In genomic region chr3:116863842-116864626, GRCh38 we compare ENCODE assay signal across 7 cellular contexts.
A peak's percentile ranks its signal among the peaks of the same experiment; 100 is the strongest.
DNase-seq lines count a peak whose midpoint lies in the region; ATAC-seq, FAIRE-seq and TF ChIP-seq lines count a peak whose summit lies in the region.

No MANE protein-coding gene starts in this region.

- no peak overlapping the region for H2BK20ac ChIP-seq in IMR-90 (ENCODE audit: low read depth, low read length)

- peak; percentile 66 for TF ChIP-seq CTCF in IMR-90 (conservative IDR thresholded peaks at IDR 0.05; ENCODE audit: low read depth, low read length)
- peak; percentile 50; the same call in 1 of the 2 replicates for TF ChIP-seq CTCF in PC-9 (conservative IDR thresholded peaks at IDR 0.05)
- TF ChIP-seq CTCF in pancreas (IDR thresholded peaks at IDR 0.05) = no peak

- no peaks in the 10 kb centered on the region for H3K79me2 ChIP-seq in PC-9 (ENCODE audit: low read depth)

- H3K9ac ChIP-seq in IMR-90 (ENCODE audit: low read depth, low read length) = peak overlapping the region; percentile 53; the same call in 1 of the 2 replicates

- no peak overlapping the region for H3K56ac ChIP-seq in IMR-90 (ENCODE audit: extremely low read depth, insufficient read depth, low read length)

- in situ Hi-C loops in IMR-90 (cut with MboI; ENCODE audit: low sequenced_read_pairs) = loop anchor here (25.0 kb wide), 1 partner anchor 848 kb away; no protein-coding TSS in a partner anchor

- dilution Hi-C loops in IMR-90 (cut with HindIII; ENCODE audit: low sequenced_read_pairs, unreplicated experiment) = no loop called here

- H3K27ac ChIP-seq in IMR-90 (ENCODE audit: insufficient read depth, low read length) = no peak overlapping the region
- no peak overlapping the region for H3K27ac ChIP-seq in PC-9
- H3K27ac ChIP-seq in pancreas = no peak overlapping the region

- no peak overlapping the region for H3K14ac ChIP-seq in IMR-90 (replicated peaks; ENCODE audit: low read depth, low read length)

- H3K36me3 ChIP-seq in IMR-90 (ENCODE audit: control insufficient read depth, insufficient read depth, low read length) = no peaks in the 10 kb centered on the region
- H3K36me3 ChIP-seq in PC-9 (ENCODE audit: low read depth) = no peaks in the 10 kb centered on the region
- no peaks in the 10 kb centered on the region for H3K36me3 ChIP-seq in pancreas

- no peak overlapping the region; a peak in 1 of 4 replicates for H4K8ac ChIP-seq in IMR-90 (ENCODE audit: low read depth in 2 of 2, low read length in 2 of 2)

- H3K9me3 ChIP-seq in IMR-90 (ENCODE audit: control insufficient read depth, insufficient read depth, low read length) (no peaks in the 10 kb centered on the region), PC-9 (ENCODE audit: insufficient read depth, low read depth) (no peaks in the 10 kb centered on the region), pancreas (no peaks in the 10 kb centered on the region)

- TF ChIP-seq RAD21 in IMR-90 (IDR thresholded peaks at IDR 0.05; ENCODE audit: low read length) = peak; percentile 74

- ATAC-seq in GM18519 (IDR thresholded peaks at IDR 0.05; ENCODE audit: low FRiP score, unreplicated experiment) (peak; percentile 70), IMR-90 (ENCODE audit: low read depth) (peak; percentile 66), pancreas (peak in 3 of 4 donors; percentile 64 to 77 (median 73))
- ATAC-seq in stimulated activated naive CD8-positive, alpha-beta T cell treated with anti-CD3 and anti-CD28 coated beads, Interleukin-15, Interleukin-2, amounts not matched to agents 100 U/mL and 50 U/mL, for 24 hours = no peak

- no peaks in the 10 kb centered on the region for H3K9me1 ChIP-seq in IMR-90 (ENCODE audit: insufficient read depth, low read length)

- H3K4ac ChIP-seq in IMR-90 (ENCODE audit: low read depth, low read length) = peak overlapping the region; percentile 48; the same call in 1 of the 2 replicates

- FAIRE-seq in pancreas (lab: Jason Lieb, UNC) = no peak

- H3K23ac ChIP-seq in IMR-90 (ENCODE audit: low read depth, low read length) = no peak overlapping the region; the same call in 1 of the 2 replicates

- no peak overlapping the region for H2BK15ac ChIP-seq in IMR-90 (ENCODE audit: low read depth, low read length)

- WGBS in IMR-90 (ENCODE audit: extremely low coverage in 2 of 2, insufficient read length in 1 of 2), 2 experiments = no CpG with 5 or more reads among the region's 17 CpGs
- WGBS in pancreas, 2 donors = 7 to 14% methylated on average over 17 of the region's 17 CpGs

- H3K27me3 ChIP-seq in IMR-90 (ENCODE audit: control insufficient read depth, insufficient read depth, low read length) (no peaks in the 10 kb centered on the region), PC-9 (ENCODE audit: insufficient read depth, low read depth) (no peaks in the 10 kb centered on the region), pancreas (peaks cover 0 to 6% (median 0%) of the 10 kb centered on the region in 4 donors)

- intact Hi-C loops in IMR-90 (cut with micrococcal nuclease) = loop anchor here (1.0 to 5.0 kb wide), 8 partner anchors 93 to 1953 kb away; no protein-coding TSS in a partner anchor
- intact Hi-C loops in PC-9 (cut with micrococcal nuclease; ENCODE audit: unreplicated experiment) = no loop called here
- intact Hi-C loops in pancreas (cut with DNase I) = no loop called here

- CTCF ChIA-PET in IMR-90 (lab: Yijun Ruan, JAX) (no interaction called here), PC-9 (lab: Charles Lee) (no interaction called here)

- no peaks in the 10 kb centered on the region for H3F3A ChIP-seq in PC-9 (ENCODE audit: insufficient read depth, low read depth)

- no peak overlapping the region for H4K5ac ChIP-seq in IMR-90 (ENCODE audit: low read depth, low read length)

- no TSS peak for BruUV-seq in IMR-90 (replicated peaks; lab: Mats Ljungman, UMichigan)
- BruUV-seq in PC-9 (replicated peaks; lab: Mats Ljungman, UMichigan) = no TSS peak

- H2AFZ ChIP-seq in IMR-90 (replicated peaks; ENCODE audit: low read length, poor library complexity) (peak overlapping the region; percentile 84), PC-9 (no peak overlapping the region; the same call in 1 of the 2 replicates)

- H3K4me2 ChIP-seq in IMR-90 (ENCODE audit: low read depth, low read length) (peak overlapping the region; percentile 99), PC-9 (peak overlapping the region; percentile 51)

- no peaks in the 10 kb centered on the region for H3K4me1 ChIP-seq in IMR-90 (ENCODE audit: control insufficient read depth, insufficient read depth, low read length)
- H3K4me1 ChIP-seq in PC-9 (replicated peaks; ENCODE audit: insufficient read depth) = no peaks in the 10 kb centered on the region
- H3K4me1 ChIP-seq in pancreas = no peaks in the 10 kb centered on the region

- DNase-seq in IMR-90 = peak; percentile 64
- no peak for DNase-seq in PC-9
- peak; percentile 59 for DNase-seq in fibroblast of the conjunctiva (ENCODE audit: low read depth)
- peak in 3 of 6 donors; percentile 2 to 16 (median 9) for DNase-seq in pancreas
- DNase-seq in NK-92 treated with Interleukin-12 subunit alpha and Interleukin-12 subunit beta, amount 100 ng/mL, for 24 hours (lab: John Stamatoyannopoulos, UW) = no peak
- DNase-seq in stimulated activated naive CD8-positive, alpha-beta T cell treated with anti-CD3 and anti-CD28 coated beads, Interleukin-15, Interleukin-2, amounts not matched to agents 100 U/mL and 50 U/mL, for 24 hours = no peak

- H3K18ac ChIP-seq in IMR-90 (ENCODE audit: low read depth, low read length) = no peak overlapping the region

- no peaks in the 10 kb centered on the region for H4K20me1 ChIP-seq in IMR-90 (ENCODE audit: insufficient read depth, low read length)
- H4K20me1 ChIP-seq in PC-9 (ENCODE audit: insufficient read depth) = no peaks in the 10 kb centered on the region

- TF ChIP-seq POLR2A in IMR-90 (IDR thresholded peaks at IDR 0.05; ENCODE audit: low read depth, low read length) = no peak

- no peaks in the 10 kb centered on the region for H3K79me1 ChIP-seq in IMR-90 (ENCODE audit: low read depth in 1 of 2, low read length in 2 of 2)

- H3K4me3 ChIP-seq in IMR-90 (ENCODE audit: insufficient read depth, low read depth, low read length) = peak overlapping the region; percentile 82
- H3K4me3 ChIP-seq in PC-9 = no peak overlapping the region
- H3K4me3 ChIP-seq in pancreas = no peak overlapping the region

- no peak overlapping the region for H4K91ac ChIP-seq in IMR-90 (ENCODE audit: insufficient read depth, low read depth, low read length)

- no peak overlapping the region for H2BK5ac ChIP-seq in IMR-90 (ENCODE audit: low read depth, low read length, poor library complexity, severe bottlenecking)

- H2AK9ac ChIP-seq in IMR-90 (replicated peaks; ENCODE audit: low read depth, low read length, poor library complexity) = no peak overlapping the region

- no peak overlapping the region for H2AK5ac ChIP-seq in IMR-90 (ENCODE audit: low read depth, low read length)

- H3K9me2 ChIP-seq in PC-9 (ENCODE audit: insufficient read depth) = no peaks in the 10 kb centered on the region

- peak overlapping the region; percentile 42; the same call in 1 of the 2 replicates for H2BK120ac ChIP-seq in IMR-90 (ENCODE audit: low read depth, low read length)

- POLR2A ChIA-PET in IMR-90 (lab: Charles Lee; ENCODE audit: unreplicated experiment) = no interaction called here
- POLR2A ChIA-PET in PC-9 (lab: Charles Lee; ENCODE audit: unreplicated experiment) = interaction anchor here (0.6 kb wide), 1 partner anchor 11 kb away, joined by 7 read pairs; no protein-coding TSS in a partner anchor

TF ChIP-seq in IMR-90, 13 proteins besides CTCF, POLR2A, EP300 and RAD21:
- TF ChIP-seq BHLHE40 (IDR thresholded peaks at IDR 0.05; ENCODE audit: low read depth, low read length) (no peak), MAZ (IDR thresholded peaks at IDR 0.05; ENCODE audit: borderline replicate concordance, low read depth, low read length) (no peak), USF2 (IDR thresholded peaks at IDR 0.05; ENCODE audit: low read depth, low read length) (no peak), MAFK (IDR thresholded peaks at IDR 0.05; ENCODE audit: low read depth, low read length) (0 out of 2 replicates have a peak, but pooled peaks have one; percentile 5), SMC3 (IDR thresholded peaks at IDR 0.05; ENCODE audit: low read depth, low read length) (peak; percentile 30; the same call in 1 of the 2 replicates), CEBPB (IDR thresholded peaks at IDR 0.05; ENCODE audit: low read depth, low read length) (no peak), CHD1 (IDR thresholded peaks at IDR 0.05; ENCODE audit: low read depth, low read length) (no peak), NFE2L2 (IDR thresholded peaks at IDR 0.05; ENCODE audit: low read depth, low read length) (peak; percentile 30; the same call in 1 of the 2 replicates), FOS (IDR thresholded peaks at IDR 0.05; ENCODE audit: low read depth, low read length) (no peak), RFX5 (IDR thresholded peaks at IDR 0.05; ENCODE audit: low read depth, low read length) (no peak)
- TF ChIP-seq, protein P1, sequence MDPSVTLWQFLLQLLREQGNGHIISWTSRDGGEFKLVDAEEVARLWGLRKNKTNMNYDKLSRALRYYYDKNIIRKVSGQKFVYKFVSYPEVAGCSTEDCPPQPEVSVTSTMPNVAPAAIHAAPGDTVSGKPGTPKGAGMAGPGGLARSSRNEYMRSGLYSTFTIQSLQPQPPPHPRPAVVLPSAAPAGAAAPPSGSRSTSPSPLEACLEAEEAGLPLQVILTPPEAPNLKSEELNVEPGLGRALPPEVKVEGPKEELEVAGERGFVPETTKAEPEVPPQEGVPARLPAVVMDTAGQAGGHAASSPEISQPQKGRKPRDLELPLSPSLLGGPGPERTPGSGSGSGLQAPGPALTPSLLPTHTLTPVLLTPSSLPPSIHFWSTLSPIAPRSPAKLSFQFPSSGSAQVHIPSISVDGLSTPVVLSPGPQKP (IDR thresholded peaks at IDR 0.05; ENCODE audit: borderline replicate concordance, low read depth, low read length) = no peak
TF ChIP-seq in IMR-90: peak in this region for 3.

Comparison
In these comparisons a context has a peak if more than half of its experiments do, and no peak if none do; other contexts are left out.
1. DNase-seq: peak in IMR-90 (single experiment) and fibroblast of the conjunctiva (single experiment); none in PC-9 (0 of 2), NK-92 treated with Interleukin-12 subunit alpha and Interleukin-12 subunit beta, amount 100 ng/mL, for 24 hours (single experiment) and stimulated activated naive CD8-positive, alpha-beta T cell treated with anti-CD3 and anti-CD28 coated beads, Interleukin-15, Interleukin-2, amounts not matched to agents 100 U/mL and 50 U/mL, for 24 hours (single experiment).
2. CTCF ChIP-seq: peak in IMR-90 (single experiment) and PC-9 (single experiment); none in pancreas (0 of 4).